In genomic region chr17:49748791-49749190, GRCh38 we compare ENCODE assay signal across 8 cellular contexts. TPM values are rescaled to one million over a fixed set of nuclear protein-coding genes. Genes with fewer than 3 reads are reported as not detected.
DNase-seq lines count a peak whose midpoint lies in the region; ATAC-seq and TF ChIP-seq lines count a peak whose summit lies in the region.

No MANE protein-coding gene starts in this region.

- peak overlapping the region; percentile 72 for H3K4me3 Mint-ChIP-seq in central memory CD8-positive, alpha-beta T cell

- H3K9me3 ChIP-seq in upper lobe of right lung (no peaks in the 10 kb centered on the region), gastroesophageal sphincter (no peaks in the 10 kb centered on the region)

- peaks cover 67% of the 10 kb centered on the region for H3K4me1 Mint-ChIP-seq in central memory CD8-positive, alpha-beta T cell

- ATAC-seq in GM18498 (IDR thresholded peaks at IDR 0.05; ENCODE audit: unreplicated experiment) (peak; percentile 83), HG02798 (IDR thresholded peaks at IDR 0.05; ENCODE audit: poor library complexity, unreplicated experiment) (peak; percentile 83), upper lobe of right lung (peak; percentile 42), gastroesophageal sphincter (no peak)
- ATAC-seq in central memory CD8-positive, alpha-beta T cell (replicated peaks; ENCODE audit: extremely low read depth, poor library complexity, severe bottlenecking): peak; percentile 85

- H3K27me3 ChIP-seq in upper lobe of right lung (no peaks in the 10 kb centered on the region), gastroesophageal sphincter (no peaks in the 10 kb centered on the region)

- TF ChIP-seq EP300 in gastroesophageal sphincter (IDR thresholded peaks at IDR 0.05): no peak

- POLR2A ChIA-PET in HEK293T (lab: Yijun Ruan, JAX): interaction anchor here (0.7 to 2.2 kb wide), 4 partner anchors 11 to 40 kb away, joined by 3 to 7 read pairs (median 4); partner anchors contain the start of gene KAT7

- H3K9me3 Mint-ChIP-seq in central memory CD8-positive, alpha-beta T cell: no peaks in the 10 kb centered on the region

- intact Hi-C loops in upper lobe of right lung (cut with DNase I): no loop called here

- TF ChIP-seq CTCF in upper lobe of right lung (IDR thresholded peaks at IDR 0.05) (no peak), gastroesophageal sphincter (IDR thresholded peaks at IDR 0.05) (no peak)

- DNase-seq in T follicular helper cell (ENCODE audit: low read depth): peak; percentile 50
- DNase-seq in central memory CD8-positive, alpha-beta T cell (ENCODE audit: low spot score in 2 of 2): peak in 1 of 2 donors; percentile 68
- DNase-seq in upper lobe of right lung: no peak
- no peak for DNase-seq in HEK293T (ENCODE audit: extremely low spot score)
- no peak for DNase-seq in HuH-7 (ENCODE audit: low spot score)

- no peaks in the 10 kb centered on the region for H3K36me3 ChIP-seq in upper lobe of right lung
- H3K36me3 ChIP-seq in gastroesophageal sphincter: no peaks in the 10 kb centered on the region

- TF ChIP-seq POLR2A in gastroesophageal sphincter (IDR thresholded peaks at IDR 0.05): no peak

- H3K36me3 Mint-ChIP-seq in central memory CD8-positive, alpha-beta T cell (ENCODE audit: insufficient read depth): peaks cover 21% of the 10 kb centered on the region

- 67 to 96% methylated on average over 3 to 7 of the region's 7 CpGs for WGBS in gastroesophageal sphincter (ENCODE audit: low coverage in 1 of 2), 2 donors

- H3K4me1 ChIP-seq in upper lobe of right lung (peaks cover 15% of the 10 kb centered on the region), gastroesophageal sphincter (peaks cover 0 to 46% (median 0%) of the 10 kb centered on the region in 3 donors)

- peak overlapping the region; percentile 97 for H3K27ac Mint-ChIP-seq in central memory CD8-positive, alpha-beta T cell (ENCODE audit: low read depth)

- H3K4me3 ChIP-seq in upper lobe of right lung (no peak overlapping the region), gastroesophageal sphincter (no peak overlapping the region)

- H3K27ac ChIP-seq in upper lobe of right lung (no peak overlapping the region), gastroesophageal sphincter (no peak overlapping the region)

- CTCF ChIA-PET in HEK293T (lab: Yijun Ruan, JAX): no interaction called here

- H3K27me3 Mint-ChIP-seq in central memory CD8-positive, alpha-beta T cell: no peaks in the 10 kb centered on the region

TF ChIP-seq in HEK293T, 16 proteins besides CTCF, POLR2A, EP300 and RAD21:
- TF ChIP-seq SP1 (IDR thresholded peaks at IDR 0.05) (no peak), HDGF (IDR thresholded peaks at IDR 0.05; ENCODE audit: borderline replicate concordance) (no peak), CTBP1 (IDR thresholded peaks at IDR 0.05; ENCODE audit: borderline replicate concordance) (no peak), TARDBP (IDR thresholded peaks at IDR 0.05) (no peak), ZNF384 (IDR thresholded peaks at IDR 0.05) (no peak), FOXK2 (IDR thresholded peaks at IDR 0.05) (no peak), SUZ12 (IDR thresholded peaks at IDR 0.05) (no peak)

RNA-seq across cellular contexts. Expression of gene FAM117A, which starts 15.1 kb away (rescaled TPM):
- total RNA-seq in upper lobe of right lung: 11.8 TPM
- total RNA-seq in gastroesophageal sphincter: 10 to 100 TPM; 12.4 to 39.5 (median 19.8) TPM

RNA-seq across cellular contexts. Expression of gene KAT7, which starts 39.7 kb away (rescaled TPM):
- total RNA-seq in upper lobe of right lung (61.4 TPM), gastroesophageal sphincter (10 to 100 TPM; 37.7 to 54.1 (median 46.1) TPM)

RNA-seq across cellular contexts. Expression of gene SLC35B1, which starts 41.0 kb away (rescaled TPM):
- total RNA-seq in upper lobe of right lung: 48.1 TPM
- 10 to 100 TPM; 17.9 to 35.6 (median 19.5) TPM for total RNA-seq in gastroesophageal sphincter
